ENCODE assay signal across 9 cellular contexts in the genomic region with DNA sequence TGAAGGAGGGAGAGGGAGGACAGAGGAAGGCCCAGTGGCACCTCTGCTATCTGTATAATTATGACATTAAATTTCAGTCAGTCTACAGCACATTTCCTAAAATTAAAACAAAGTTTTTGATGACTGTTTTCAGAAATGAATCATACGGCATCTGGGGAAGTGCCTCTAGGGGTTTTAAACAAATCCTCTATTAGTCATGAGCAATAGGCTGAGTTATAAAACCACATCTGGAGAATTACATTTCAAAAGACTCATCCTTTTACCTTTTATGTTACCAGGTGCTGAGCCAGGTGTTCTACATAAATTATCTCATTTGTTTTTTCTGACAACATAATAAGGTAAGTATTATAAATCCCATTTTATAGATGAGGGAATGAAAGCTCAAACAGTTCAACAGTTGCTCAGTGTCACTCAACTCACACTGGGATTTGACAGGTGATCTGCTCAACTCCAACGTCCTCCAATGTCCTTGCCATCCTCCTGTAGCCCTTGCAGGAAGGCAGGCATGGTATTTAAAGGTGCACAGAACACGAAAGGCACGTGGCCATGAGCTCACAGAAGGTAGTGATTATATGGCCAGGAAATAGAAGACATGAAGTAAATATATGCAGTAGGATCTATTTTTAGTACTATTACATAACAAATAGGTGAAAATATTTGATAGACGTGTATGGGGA.
DNase-seq lines count a peak whose midpoint lies in the region; ATAC-seq and TF ChIP-seq lines count a peak whose summit lies in the region.
"Had no signal": no experiment of that assay in that cellular context is flagged by ENCODE, and none has a peak within 500 bp of the region (broad histone marks: within the 10 kb centered on the region; RNA-seq: fewer than 3 reads in every experiment).

No MANE protein-coding gene starts in this region.

- in situ Hi-C loops in GM13977 (cut with MboI; ENCODE audit: low pct_unique_long_range_greater_than_20kb, low sequenced_read_pairs, unreplicated experiment) = no loop called here

- no peaks in the 10 kb centered on the region for H3K36me3 ChIP-seq in WERI-Rb-1

- DNase-seq in GM13977 (ENCODE audit: low spot score) (peak; percentile 34), NCI-H2081 treated with DMSO at 0.1 percent for 48 hours (lab: John Stamatoyannopoulos, UW) (peak; percentile 21), kidney tubule cell (ENCODE audit: low spot score) (peak; percentile 57), WERI-Rb-1 (no peak), 8988T (no peak), DMS 273 treated with DMSO at 0.1 percent for 48 hours (lab: John Stamatoyannopoulos, UW) (no peak)
- DNase-seq: stimulated activated CD4-positive, alpha-beta T cell treated with anti-CD3 and anti-CD28 coated beads, Interleukin-15, amount 100 ng/mL, for 24 hours had no signal

- no peaks in the 10 kb centered on the region for H3K9me3 ChIP-seq in WERI-Rb-1 (ENCODE audit: severe bottlenecking)

- ATAC-seq in GM21825 (IDR thresholded peaks at IDR 0.05; ENCODE audit: unreplicated experiment) = peak; percentile 73
- ATAC-seq in GM19328 (IDR thresholded peaks at IDR 0.05; ENCODE audit: unreplicated experiment) = no peak

- H3K27ac ChIP-seq in WERI-Rb-1 = no peak overlapping the region

- TF ChIP-seq CTCF in GM13977 (IDR thresholded peaks at IDR 0.05; ENCODE audit: extremely low read depth, insufficient read depth, missing control alignments) (no peak), WERI-Rb-1 (IDR thresholded peaks at IDR 0.05; ENCODE audit: low read depth, low read length) (no peak)

- no peak overlapping the region for H3K4me3 ChIP-seq in WERI-Rb-1 (ENCODE audit: low read depth, low read length)

- no peaks in the 10 kb centered on the region for H3K27me3 ChIP-seq in WERI-Rb-1 (ENCODE audit: insufficient read depth, low read depth, severe bottlenecking)

Comparison
In these comparisons a context has a peak if more than half of its experiments do, and no peak if none do; other contexts are left out.
1. DNase-seq: peak in GM13977 (single experiment), NCI-H2081 treated with DMSO at 0.1 percent for 48 hours (single experiment) and kidney tubule cell (single experiment); none in WERI-Rb-1 (single experiment), 8988T (single experiment) and DMS 273 treated with DMSO at 0.1 percent for 48 hours (single experiment).